8 cellular contexts compared by ENCODE assay signal in the genomic region with DNA sequence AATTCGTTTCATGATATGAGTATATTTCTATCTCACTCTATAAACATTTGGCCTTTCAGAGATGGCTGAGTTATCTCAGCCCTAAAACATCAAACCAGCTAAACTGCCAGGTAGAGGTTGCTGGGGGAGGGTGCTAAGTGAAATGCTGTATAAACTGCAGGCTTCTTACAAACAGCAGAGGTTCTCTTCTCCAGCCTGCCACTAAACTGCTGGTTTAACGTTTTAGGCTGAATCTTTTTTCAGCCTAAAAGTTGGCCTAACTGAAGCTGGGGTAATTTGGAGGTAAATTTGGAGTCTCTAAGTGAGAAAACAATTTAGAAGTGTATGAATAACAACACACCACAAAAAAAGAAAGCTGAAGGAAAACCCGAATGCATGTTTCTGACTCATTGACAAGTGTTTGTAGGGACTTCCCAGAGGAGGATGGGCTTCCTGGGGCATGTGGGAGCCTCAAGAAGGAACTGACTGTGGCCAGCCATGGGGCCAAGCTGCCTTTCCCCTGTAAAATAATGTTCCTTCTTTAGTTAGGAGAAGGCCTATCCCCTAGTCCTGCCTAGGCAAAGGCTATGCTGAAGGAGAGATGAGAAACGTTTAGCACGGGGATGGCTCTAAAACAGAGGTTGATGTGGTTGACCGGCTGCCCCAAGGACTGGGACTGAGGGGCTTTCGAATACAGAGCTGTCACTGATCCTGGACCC. TPM values are rescaled to one million over a fixed set of nuclear protein-coding genes. Genes with fewer than 3 reads are reported as not detected.
DNase-seq lines count a peak whose midpoint lies in the region; ATAC-seq and TF ChIP-seq lines count a peak whose summit lies in the region.

No MANE protein-coding gene starts in this region.

- H3K4me1 ChIP-seq in tibial nerve, result peaks cover 0 to 16% (median 0%) of the 10 kb centered on the region in 4 donors

- WGBS in tibial nerve, 2 donors, result 70 to 74% methylated on average over 7 of the region's 7 CpGs

- no peak overlapping the region for H3K4me3 ChIP-seq in NB4 (ENCODE audit: low read depth, low read length)
- no peak overlapping the region for H3K4me3 ChIP-seq in tibial nerve

- H3K27ac ChIP-seq in tibial nerve, result no peak overlapping the region

- DNase-seq in EH (ENCODE audit: low read depth) (peak; percentile 77), NB4 (ENCODE audit: low read depth) (peak; percentile 46), amniotic stem cell (lab: John Stamatoyannopoulos, UW) (peak; percentile 12), NCI-H774 (lab: John Stamatoyannopoulos, UW) (no peak), NCI-H146 treated with DMSO at 0.1 percent for 48 hours (lab: John Stamatoyannopoulos, UW; ENCODE audit: unreplicated experiment) (no peak), tibial nerve (ENCODE audit: low spot score in 2 of 2) (no peak)
- DNase-seq in stimulated activated CD4-positive, alpha-beta T cell treated with anti-CD3 and anti-CD28 coated beads, Interleukin-1b, Interleukin-23, amount 100 ng/mL, for 24 hours (ENCODE audit: low read depth in 4 of 4, low spot score in 1 of 4), result peak; percentile 19 to 40 (median 26)

- TF ChIP-seq EP300 in tibial nerve (IDR thresholded peaks at IDR 0.05), result no peak

- TF ChIP-seq CTCF in NB4 (IDR thresholded peaks at IDR 0.05; ENCODE audit: low read depth, low read length), result no peak
- TF ChIP-seq CTCF in tibial nerve (IDR thresholded peaks at IDR 0.05), result no peak

- ATAC-seq in GM21737 (IDR thresholded peaks at IDR 0.05; ENCODE audit: unreplicated experiment), result peak; percentile 44

- TF ChIP-seq POLR2A in NB4 (IDR thresholded peaks at IDR 0.05; ENCODE audit: extremely low read depth, insufficient read length) (no peak), tibial nerve (IDR thresholded peaks at IDR 0.05) (no peak)

- no peaks in the 10 kb centered on the region for H3K9me3 ChIP-seq in tibial nerve

- H3K36me3 ChIP-seq in tibial nerve, result no peaks in the 10 kb centered on the region

- H3K27me3 ChIP-seq in tibial nerve, result no peaks in the 10 kb centered on the region

RNA-seq across cellular contexts. Expression of gene SLC28A3, which starts 44.3 kb away (rescaled TPM):
- total RNA-seq in tibial nerve, result under 1 TPM in 1 of 4 donors, not detected in 3; 0.44 TPM

Comparison
In these comparisons a context has a peak if more than half of its experiments do, and no peak if none do; other contexts are left out.
1. DNase-seq: peak in EH (single experiment), NB4 (single experiment), amniotic stem cell (single experiment) and stimulated activated CD4-positive, alpha-beta T cell treated with anti-CD3 and anti-CD28 coated beads, Interleukin-1b, Interleukin-23, amount 100 ng/mL, for 24 hours (4 of 4); none in NCI-H774 (single experiment), NCI-H146 treated with DMSO at 0.1 percent for 48 hours (single experiment) and tibial nerve (0 of 2).